In the genomic region with DNA sequence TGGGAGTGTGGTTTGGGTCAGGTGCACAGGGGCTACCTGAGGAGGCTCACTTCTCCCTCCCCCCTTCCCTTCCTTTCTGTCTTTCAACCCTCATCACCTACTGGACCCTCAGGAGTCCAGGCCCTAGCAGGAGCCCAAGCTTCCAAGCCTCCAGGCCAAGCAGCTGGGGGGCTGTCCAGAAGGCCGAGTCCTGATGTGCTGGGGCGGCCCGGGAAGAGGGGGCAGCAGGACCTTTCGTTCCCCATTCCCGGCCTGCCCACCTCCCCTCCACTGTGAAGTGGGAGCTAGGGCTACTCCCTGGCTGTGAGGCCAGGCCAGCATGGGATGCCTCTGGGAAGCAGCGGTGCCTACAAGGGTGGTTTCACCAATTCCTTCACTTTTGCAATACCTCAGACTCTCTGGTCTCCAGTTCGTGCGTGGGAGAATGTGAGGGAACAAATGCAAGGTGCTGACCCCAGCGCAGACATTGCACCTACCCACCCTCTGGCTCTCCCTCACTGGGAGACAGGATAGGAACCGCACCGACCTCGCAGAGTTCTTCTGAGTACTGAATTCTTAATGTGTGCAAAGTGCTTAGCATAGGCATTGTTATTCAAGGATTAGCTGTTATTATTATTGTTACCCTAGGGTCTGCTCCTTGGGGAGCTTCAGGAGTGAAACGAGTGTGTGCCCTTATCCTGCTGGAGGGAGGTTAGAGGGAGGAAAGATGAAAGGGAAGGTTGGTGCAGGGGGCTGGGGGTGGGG, we compare ENCODE assay signal across 14 cellular contexts. TPM values are rescaled to one million over a fixed set of nuclear protein-coding genes. Genes with fewer than 3 reads are reported as not detected.
A peak's percentile ranks its signal among the peaks of the same experiment; 100 is the strongest.
DNase-seq lines count a peak whose midpoint lies in the region; ATAC-seq and TF ChIP-seq lines count a peak whose summit lies in the region.
"Had no signal": no experiment of that assay in that cellular context is flagged by ENCODE, and none has a peak within 500 bp of the region (broad histone marks: within the 10 kb centered on the region; RNA-seq: fewer than 3 reads in every experiment).

No MANE protein-coding gene starts in this region.

- H3K9me3 ChIP-seq in BE2C (no peaks in the 10 kb centered on the region), prostate gland (no peaks in the 10 kb centered on the region)

- CTCF ChIA-PET in WTC11 (lab: Charles Lee) = interaction anchor here (0.8 to 5.0 kb wide), 6 partner anchors 15 to 192 kb away, joined by 3 to 27 read pairs (median 3); no protein-coding TSS in a partner anchor
- CTCF ChIA-PET in T-cell (lab: Charles Lee) = interaction anchor here (0.6 to 0.9 kb wide), 4 partner anchors 14 to 222 kb away, joined by 3 to 6 read pairs (median 4); no protein-coding TSS in a partner anchor

- H3K36me3 ChIP-seq in BE2C (no peaks in the 10 kb centered on the region), prostate gland (no peaks in the 10 kb centered on the region)

- ATAC-seq in WTC11 (no peak), T-cell (replicated peaks in 1 of 4) (no peak), GM21447 (IDR thresholded peaks at IDR 0.05; ENCODE audit: unreplicated experiment) (no peak)
- ATAC-seq: effector memory CD8-positive, alpha-beta T cell had no signal

- H3K4me3 ChIP-seq in BE2C (ENCODE audit: low read depth, low read length) (peak overlapping the region; percentile 60), prostate gland (peak overlapping the region; percentile 87 to 90)

- H3K27ac ChIP-seq in prostate gland = peak overlapping the region; percentile 83 to 87
- H3K27ac ChIP-seq: GM23248 had no signal

- DNase-seq in BE2C (no peak), WTC11 (ENCODE audit: low spot score) (no peak), glutamatergic neuron (peak; percentile 19), prostate gland (ENCODE audit: low spot score) (no peak), NAMALWA (ENCODE audit: low spot score) (no peak), hypothalamus (lab: John Stamatoyannopoulos, UW) (no peak), T-cell (no peak)
- DNase-seq: activated CD8-positive, alpha-beta memory T cell treated with anti-CD3 and anti-CD28 coated beads for 24 hours; activated naive CD8-positive, alpha-beta T cell treated with anti-CD3 and anti-CD28 coated beads, Interleukin-2, amount 10 ng/mL, durations not matched to agents 7 days and 5 days; effector memory CD8-positive, alpha-beta T cell; KBM-7; NCI-H1930 had no signal

- TF ChIP-seq CTCF in BE2C (IDR thresholded peaks at IDR 0.05; ENCODE audit: low read depth, low read length) (no peak), WTC11 (IDR thresholded peaks at IDR 0.05) (no peak), glutamatergic neuron (IDR thresholded peaks at IDR 0.05; ENCODE audit: partially characterized antibody, unreplicated experiment) (no peak), prostate gland (IDR thresholded peaks at IDR 0.05) (no peak)

- peak overlapping the region; percentile 52 for H3K4me3 Mint-ChIP-seq in WTC11
- peak overlapping the region; percentile 49 for H3K4me3 Mint-ChIP-seq in glutamatergic neuron (ENCODE audit: unreplicated experiment)
- no peak overlapping the region for H3K4me3 Mint-ChIP-seq in T-cell
- H3K4me3 Mint-ChIP-seq: activated naive CD8-positive, alpha-beta T cell treated with anti-CD3 and anti-CD28 coated beads, Interleukin-2, amount 10 ng/mL, durations not matched to agents 7 days and 5 days; effector memory CD8-positive, alpha-beta T cell had no signal

- POLR2A ChIA-PET in WTC11 (lab: Charles Lee) (interaction anchor here (0.7 kb wide), 1 partner anchor 34 kb away, joined by 4 read pairs; no protein-coding TSS in a partner anchor), T-cell (lab: Charles Lee) (no interaction called here)

- H3K9me3 Mint-ChIP-seq in WTC11 = no peaks in the 10 kb centered on the region
- peaks cover 10% of the 10 kb centered on the region for H3K9me3 Mint-ChIP-seq in glutamatergic neuron (ENCODE audit: unreplicated experiment)
- no peaks in the 10 kb centered on the region for H3K9me3 Mint-ChIP-seq in T-cell
- H3K9me3 Mint-ChIP-seq: activated naive CD8-positive, alpha-beta T cell treated with anti-CD3 and anti-CD28 coated beads, Interleukin-2, amount 10 ng/mL, durations not matched to agents 7 days and 5 days; effector memory CD8-positive, alpha-beta T cell had no signal

- H3K27ac Mint-ChIP-seq in WTC11 (no peak overlapping the region), glutamatergic neuron (ENCODE audit: unreplicated experiment) (no peak overlapping the region), T-cell (no peak overlapping the region)
- H3K27ac Mint-ChIP-seq: activated naive CD8-positive, alpha-beta T cell treated with anti-CD3 and anti-CD28 coated beads, Interleukin-2, amount 10 ng/mL, durations not matched to agents 7 days and 5 days had no signal

- no peaks in the 10 kb centered on the region for H3K27me3 ChIP-seq in BE2C
- no peaks in the 10 kb centered on the region for H3K27me3 ChIP-seq in prostate gland (replicated peaks; ENCODE audit: insufficient read depth)

- 30% methylated on average over 13 of the region's 13 CpGs for WGBS in prostate gland

- H3K27me3 Mint-ChIP-seq in WTC11 (ENCODE audit: low read depth) (peaks cover 92% of the 10 kb centered on the region), glutamatergic neuron (ENCODE audit: unreplicated experiment) (peaks cover 27% of the 10 kb centered on the region), T-cell (peaks cover 19 to 51% of the 10 kb centered on the region in 2 donors)

- H3K36me3 Mint-ChIP-seq in WTC11 (no peaks in the 10 kb centered on the region), glutamatergic neuron (ENCODE audit: unreplicated experiment) (no peaks in the 10 kb centered on the region), T-cell (no peaks in the 10 kb centered on the region)
- H3K36me3 Mint-ChIP-seq: activated naive CD8-positive, alpha-beta T cell treated with anti-CD3 and anti-CD28 coated beads, Interleukin-2, amount 10 ng/mL, durations not matched to agents 7 days and 5 days had no signal

- H3K4me1 ChIP-seq in BE2C = peaks cover 24% of the 10 kb centered on the region
- H3K4me1 ChIP-seq in prostate gland (replicated peaks) = peaks cover 40% of the 10 kb centered on the region

- intact Hi-C loops in prostate gland (cut with DNase I) = no loop called here

- no peak for TF ChIP-seq POLR2A in prostate gland (IDR thresholded peaks at IDR 0.05)

- H3K4me1 Mint-ChIP-seq in WTC11 (peaks cover 60% of the 10 kb centered on the region), glutamatergic neuron (ENCODE audit: low read depth, unreplicated experiment) (peaks cover 19% of the 10 kb centered on the region), T-cell (peaks cover 20 to 44% (median 22%) of the 10 kb centered on the region in 3 donors)

TF ChIP-seq in WTC11, 78 proteins besides CTCF, POLR2A, EP300 and RAD21:
- TF ChIP-seq TEAD1 (CRISPR knock-in tag; IDR thresholded peaks at IDR 0.05) = 0 out of 2 replicates have a peak, but pooled peaks have one; percentile 27
- TF ChIP-seq SP1 (CRISPR knock-in tag; conservative IDR thresholded peaks at IDR 0.05) = no peak

RNA-seq across cellular contexts. Expression of gene EPHB3, which starts 2.5 kb away (rescaled TPM):
- polyA plus RNA-seq in BE2C (2012; ENCODE audit: insufficient read depth, insufficient read length, low read depth) = 28.9 TPM
- total RNA-seq in WTC11 (2021) (5.3 to 11.4 TPM (median 6.3 TPM) in 3 replicates), glutamatergic neuron (ENCODE audit: unreplicated experiment) (5.0 TPM), prostate gland (10 to 100 TPM; 11.9 to 25.2 TPM), T-cell (1 to 10 TPM in 1 of 5 donors, under 1 TPM in 4; 0.35 to 1.1 (median 0.55) TPM)

Comparison
In these comparisons a context has a peak if more than half of its experiments do, and no peak if none do; other contexts are left out.
1. H3K4me3 Mint-ChIP-seq: peak in WTC11 (single experiment) and glutamatergic neuron (single experiment); none in T-cell (0 of 3).